ENCODE assay signal across 17 cellular contexts in the genomic region with DNA sequence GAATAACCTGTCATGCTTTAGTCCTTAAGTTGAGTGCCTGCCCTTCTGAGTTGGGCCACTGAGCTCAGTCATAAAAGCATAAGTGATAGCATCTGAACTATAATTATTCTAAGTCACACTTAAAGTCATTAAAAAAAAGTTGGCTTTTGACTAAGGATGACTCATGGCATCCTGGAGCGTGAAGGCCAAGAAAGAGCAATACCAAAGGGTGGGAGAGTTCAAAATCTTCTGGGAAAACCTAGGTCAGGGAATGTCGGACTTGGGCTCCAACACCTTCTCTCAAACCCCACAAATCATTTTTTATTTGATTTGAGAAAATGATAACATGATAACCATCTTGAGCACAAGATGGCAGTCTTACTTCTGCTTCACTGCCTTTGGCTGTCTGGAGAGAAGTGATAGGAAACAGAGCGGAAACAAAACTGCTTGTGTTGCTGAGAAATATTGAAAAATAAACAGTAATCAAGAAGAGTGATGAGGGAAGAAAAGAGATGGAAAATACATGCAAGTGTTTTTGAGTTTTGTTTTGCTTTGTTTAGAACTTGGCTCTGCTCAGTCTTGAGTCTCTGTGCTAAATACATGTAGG. TPM values are rescaled to one million over a fixed set of nuclear protein-coding genes. Genes with fewer than 3 reads are reported as not detected.
DNase-seq lines count a peak whose midpoint lies in the region; ATAC-seq and TF ChIP-seq lines count a peak whose summit lies in the region.
"Had no signal": no experiment of that assay in that cellular context is flagged by ENCODE, and none has a peak within 500 bp of the region (broad histone marks: within the 10 kb centered on the region; RNA-seq: fewer than 3 reads in every experiment).

No MANE protein-coding gene starts in this region.

- TF ChIP-seq EP300 in esophagus muscularis mucosa (IDR thresholded peaks at IDR 0.05) (no peak), gastroesophageal sphincter (IDR thresholded peaks at IDR 0.05) (no peak)

- H3K4me3 ChIP-seq in astrocyte of the spinal cord (ENCODE audit: low read depth, low read length) (no peak overlapping the region), esophagus muscularis mucosa (no peak overlapping the region), right atrium auricular region (no peak overlapping the region), gastroesophageal sphincter (no peak overlapping the region)
- H3K4me3 ChIP-seq: esophagus squamous epithelium, suprapubic skin had no signal

- intact Hi-C loops in esophagus muscularis mucosa (cut with DNase I) = no loop called here

- H3K4me1 Mint-ChIP-seq in T-cell = no peaks in the 10 kb centered on the region

- in situ Hi-C loops in Caki2 (cut with HindIII; ENCODE audit: low pct_unique_long_range_greater_than_20kb, low sequenced_read_pairs) (no loop called here), astrocyte of the spinal cord (cut with HindIII; ENCODE audit: low sequenced_read_pairs) (no loop called here)

- 51% methylated on average over 3 of the region's 3 CpGs for WGBS in esophagus muscularis mucosa
- WGBS in gastroesophageal sphincter (ENCODE audit: low coverage in 1 of 2), 2 donors = 30 to 43% methylated on average over 2 to 3 of the region's 3 CpGs

- H3K4me1 ChIP-seq in esophagus muscularis mucosa = peaks cover 0 to 3% (median 0%) of the 10 kb centered on the region in 4 donors
- H3K4me1 ChIP-seq in right atrium auricular region = no peaks in the 10 kb centered on the region
- H3K4me1 ChIP-seq in gastroesophageal sphincter = no peaks in the 10 kb centered on the region
- H3K4me1 ChIP-seq: esophagus squamous epithelium had no signal

- H3K4me3 Mint-ChIP-seq in T-cell = no peak overlapping the region

- H3K36me3 ChIP-seq in esophagus muscularis mucosa (no peaks in the 10 kb centered on the region), right atrium auricular region (no peaks in the 10 kb centered on the region), gastroesophageal sphincter (no peaks in the 10 kb centered on the region)
- H3K36me3 ChIP-seq: esophagus squamous epithelium, suprapubic skin had no signal

- H3K27me3 Mint-ChIP-seq in T-cell = peaks cover 3 to 12% of the 10 kb centered on the region in 2 donors

- H3K9me3 Mint-ChIP-seq in T-cell = peaks cover 0 to 4% (median 0%) of the 10 kb centered on the region in 3 donors

- ATAC-seq in T-cell (replicated peaks in 1 of 4) (no peak), gastroesophageal sphincter (no peak)
- ATAC-seq: activated CD4-positive, CD25-positive, alpha-beta regulatory T cell treated with anti-CD3 and anti-CD28 coated beads, Interleukin-2, amount 50 U/mL, for 24 hours; Right ventricle myocardium inferior had no signal

- no peak for TF ChIP-seq POLR2A in esophagus muscularis mucosa (IDR thresholded peaks at IDR 0.05; ENCODE audit: low read depth)
- TF ChIP-seq POLR2A in gastroesophageal sphincter (IDR thresholded peaks at IDR 0.05) = no peak

- DNase-seq in Caki2 (ENCODE audit: low read depth) (peak; percentile 81), astrocyte of the spinal cord (ENCODE audit: low read depth, low spot score) (peak; percentile 15), kidney tubule cell (ENCODE audit: low spot score) (peak; percentile 54), esophagus muscularis mucosa (ENCODE audit: extremely low spot score) (no peak), T-cell (no peak), right atrium auricular region (ENCODE audit: low spot score) (no peak)
- DNase-seq: activated gamma-delta T cell; amygdala; esophagus squamous epithelium; kidney; NCI-H1105; stimulated activated CD4-positive, alpha-beta T cell treated with anti-CD3 and anti-CD28 coated beads, Interleukin-4, amount 100 ng/mL, for 1 hour had no signal

- no peaks in the 10 kb centered on the region for H3K27me3 ChIP-seq in esophagus muscularis mucosa
- no peaks in the 10 kb centered on the region for H3K27me3 ChIP-seq in right atrium auricular region
- no peaks in the 10 kb centered on the region for H3K27me3 ChIP-seq in gastroesophageal sphincter
- H3K27me3 ChIP-seq: suprapubic skin had no signal

- CTCF ChIA-PET in T-cell (lab: Charles Lee) = no interaction called here

- TF ChIP-seq CTCF in LNCAP (IDR thresholded peaks at IDR 0.05) (peak; percentile 31; the same call in 1 of the 2 replicates), astrocyte of the spinal cord (IDR thresholded peaks at IDR 0.05; ENCODE audit: low read depth, low read length) (no peak), esophagus muscularis mucosa (IDR thresholded peaks at IDR 0.05) (no peak), right atrium auricular region (IDR thresholded peaks at IDR 0.05) (no peak), gastroesophageal sphincter (IDR thresholded peaks at IDR 0.05) (peak in 1 of 4 experiments; percentile 15)

- H3K36me3 Mint-ChIP-seq in T-cell = no peaks in the 10 kb centered on the region

- POLR2A ChIA-PET in T-cell (lab: Charles Lee) = no interaction called here

- H3K27ac Mint-ChIP-seq in T-cell = no peak overlapping the region

- no peaks in the 10 kb centered on the region for H3K9me3 ChIP-seq in esophagus muscularis mucosa
- no peaks in the 10 kb centered on the region for H3K9me3 ChIP-seq in right atrium auricular region
- H3K9me3 ChIP-seq in gastroesophageal sphincter = no peaks in the 10 kb centered on the region
- H3K9me3 ChIP-seq: esophagus squamous epithelium, suprapubic skin had no signal

- H3K27ac ChIP-seq in esophagus muscularis mucosa (replicated peaks in 1 of 4) (no peak overlapping the region), right atrium auricular region (no peak overlapping the region), gastroesophageal sphincter (no peak overlapping the region)
- H3K27ac ChIP-seq: esophagus squamous epithelium, suprapubic skin had no signal

RNA-seq across cellular contexts. Expression of a gene that starts 16.9 kb away (rescaled TPM):
- total RNA-seq in Caki2 (2014; rRNA removed; shearing (Covaris generic); ENCODE audit: low replicate concordance) = 0.54 TPM in 1 of 2 replicates, not detected in the other
- total RNA-seq in esophagus muscularis mucosa (1 to 10 TPM; 1.2 to 6.3 (median 5.5) TPM), T-cell (under 1 TPM in 4 of 5 donors, not detected in 1; 0.05 to 0.39 (median 0.12) TPM), right atrium auricular region (10 to 100 TPM; 11.9 to 30.1 TPM), gastroesophageal sphincter (1 to 10 TPM; 2.6 to 8.5 (median 6.0) TPM)

Comparison
In these comparisons a context has a peak if more than half of its experiments do, and no peak if none do; other contexts are left out.
1. DNase-seq: peak in Caki2 (single experiment), astrocyte of the spinal cord (single experiment) and kidney tubule cell (single experiment); none in esophagus muscularis mucosa (single experiment), T-cell (0 of 34) and right atrium auricular region (single experiment).